In the genomic region with DNA sequence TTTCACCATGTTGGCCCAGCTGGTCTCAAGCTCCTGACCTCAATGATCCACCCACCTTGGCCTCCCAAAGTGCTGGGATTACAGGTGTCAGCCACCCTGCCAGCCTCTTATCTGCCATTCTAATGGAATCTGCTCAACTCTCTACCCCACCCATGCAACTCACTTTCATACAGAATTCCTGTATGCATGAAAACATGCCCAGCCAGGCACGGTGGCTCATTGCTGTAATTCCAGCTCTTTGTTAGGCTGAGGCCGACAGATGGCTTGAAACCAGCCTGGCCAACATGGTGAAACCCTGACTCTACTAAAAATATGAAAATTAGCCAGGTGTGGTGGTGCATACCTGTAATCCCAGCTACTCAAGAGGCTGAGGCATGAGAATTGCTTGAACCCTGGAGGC, we compare ENCODE assay signal across 7 cellular contexts. TPM values are rescaled to one million over a fixed set of nuclear protein-coding genes. Genes with fewer than 3 reads are reported as not detected.
DNase-seq lines count a peak whose midpoint lies in the region; ATAC-seq, FAIRE-seq and TF ChIP-seq lines count a peak whose summit lies in the region.
"Not testable (repeated sequence)": the region's sequence is repeated elsewhere in the genome, so short reads cannot be mapped to it uniquely, and the experiment has no call there.

No MANE protein-coding gene starts in this region.

- POLR2A ChIA-PET in T-cell (lab: Charles Lee), result interaction anchor here in 1 of 2 donors (0.6 to 1.1 kb wide), 3 partner anchors 21 to 34 kb away, joined by 3 to 4 read pairs (median 3); partner anchors contain the start of gene RBM39

- H3K27ac Mint-ChIP-seq in CD4-positive, CD25-positive, alpha-beta regulatory T cell, result peak overlapping the region in 2 of 3 donors; percentile 62
- H3K27ac Mint-ChIP-seq in T-cell, result peak overlapping the region; percentile 69

- not testable (repeated sequence) for H3K4me3 Mint-ChIP-seq in CD4-positive, CD25-positive, alpha-beta regulatory T cell; T-cell

- not testable (repeated sequence) for H3K9me3 ChIP-seq in CD4-positive, CD25-positive, alpha-beta regulatory T cell (ENCODE audit: control insufficient read depth in 2 of 2, low read length in 2 of 2); lower lobe of right lung; sigmoid colon

- H3K27me3 Mint-ChIP-seq in CD4-positive, CD25-positive, alpha-beta regulatory T cell; T-cell: not testable (repeated sequence)

- not testable (repeated sequence) for DNase-seq in CD4-positive, CD25-positive, alpha-beta regulatory T cell; T-cell; lower lobe of right lung
- DNase-seq in DMS 273 (lab: John Stamatoyannopoulos, UW; ENCODE audit: unreplicated experiment) (peak; percentile 42), bronchial epithelial cell (ENCODE audit: low read depth) (peak; percentile 73), sigmoid colon (peak; percentile 22)

- intact Hi-C loops in lower lobe of right lung (cut with DNase I); sigmoid colon (cut with DNase I): not testable (repeated sequence)

- H3K36me3 ChIP-seq in CD4-positive, CD25-positive, alpha-beta regulatory T cell (ENCODE audit: control insufficient read depth, insufficient read depth, low read length); bronchial epithelial cell (ENCODE audit: control insufficient read depth, insufficient read depth, low read length); lower lobe of right lung; sigmoid colon: not testable (repeated sequence)

- not testable (repeated sequence) for FAIRE-seq in bronchial epithelial cell (lab: Jason Lieb, UNC)

- CTCF ChIA-PET in T-cell (lab: Charles Lee), result not testable (repeated sequence)

- H3K4me3 ChIP-seq in CD4-positive, CD25-positive, alpha-beta regulatory T cell (ENCODE audit: low read depth, low read length); bronchial epithelial cell (ENCODE audit: low read depth, low read length); lower lobe of right lung; sigmoid colon: not testable (repeated sequence)

- H3K27me3 ChIP-seq in CD4-positive, CD25-positive, alpha-beta regulatory T cell (ENCODE audit: control insufficient read depth, insufficient read depth, low read length); bronchial epithelial cell (ENCODE audit: control insufficient read depth, insufficient read depth, low read length); lower lobe of right lung (ENCODE audit: low read depth); sigmoid colon: not testable (repeated sequence)

- peak overlapping the region; percentile 24 for H3K27ac ChIP-seq in CD4-positive, CD25-positive, alpha-beta regulatory T cell (ENCODE audit: insufficient read depth, low read length, poor library complexity, severe bottlenecking)
- H3K27ac ChIP-seq in lower lobe of right lung, result peak overlapping the region; percentile 11
- not testable (repeated sequence) for H3K27ac ChIP-seq in sigmoid colon

- not testable (repeated sequence) for ATAC-seq in CD4-positive, CD25-positive, alpha-beta regulatory T cell (ENCODE audit: low read depth in 2 of 2); T-cell (replicated peaks in 1 of 4); lower lobe of right lung
- peak; percentile 51 for ATAC-seq in esophagus mucosa

- 88 to 97% methylated on average over 2 of the region's 2 CpGs for WGBS in sigmoid colon, 2 donors

- peaks cover 15 to 49% (median 26%) of the 10 kb centered on the region in 4 donors for H3K4me1 Mint-ChIP-seq in CD4-positive, CD25-positive, alpha-beta regulatory T cell
- peaks cover 39 to 51% (median 41%) of the 10 kb centered on the region in 3 donors for H3K4me1 Mint-ChIP-seq in T-cell

- TF ChIP-seq CTCF in bronchial epithelial cell (IDR thresholded peaks at IDR 0.05; ENCODE audit: insufficient read depth, low read length, severe bottlenecking); lower lobe of right lung (IDR thresholded peaks at IDR 0.05); sigmoid colon (IDR thresholded peaks at IDR 0.05): not testable (repeated sequence)

- H3K9me3 Mint-ChIP-seq in CD4-positive, CD25-positive, alpha-beta regulatory T cell; T-cell: not testable (repeated sequence)

- peaks cover 39% of the 10 kb centered on the region for H3K4me1 ChIP-seq in CD4-positive, CD25-positive, alpha-beta regulatory T cell (ENCODE audit: control insufficient read depth, insufficient read depth, low read length, poor library complexity, severe bottlenecking)
- H3K4me1 ChIP-seq in lower lobe of right lung (peaks cover 29% of the 10 kb centered on the region), sigmoid colon (peaks cover 0 to 15% (median 4%) of the 10 kb centered on the region in 4 donors)

- TF ChIP-seq EP300 in sigmoid colon (IDR thresholded peaks at IDR 0.05), result not testable (repeated sequence)

- TF ChIP-seq POLR2A in sigmoid colon (IDR thresholded peaks at IDR 0.05), result not testable (repeated sequence)

- H3K36me3 Mint-ChIP-seq in CD4-positive, CD25-positive, alpha-beta regulatory T cell; T-cell: not testable (repeated sequence)

RNA-seq across cellular contexts. Expression of gene PHF20, which starts 6.9 kb away (rescaled TPM):
- 159 TPM for total RNA-seq in CD4-positive, CD25-positive, alpha-beta regulatory T cell
- polyA plus RNA-seq in CD4-positive, CD25-positive, alpha-beta regulatory T cell, result 100 to 1,000 TPM in 2 of 4 donors, 10 to 100 TPM in 2; 87.3 to 126 (median 100) TPM
- total RNA-seq in T-cell, result 100 to 1,000 TPM in 2 of 5 donors, 10 to 100 TPM in 3; 67.8 to 174 (median 68.9) TPM
- 22.8 and 24.0 TPM in 2 replicates for total RNA-seq in bronchial epithelial cell
- 17.3 TPM for total RNA-seq in esophagus mucosa
- total RNA-seq in lower lobe of right lung, result 47.9 TPM
- total RNA-seq in sigmoid colon, result 10 to 100 TPM; 41.0 to 49.7 (median 45.5) TPM
- polyA plus RNA-seq in sigmoid colon, result 10 to 100 TPM; 10.8 to 25.6 (median 17.6) TPM

RNA-seq across cellular contexts. Expression of gene RBM39, which starts 22.9 kb away (rescaled TPM):
- total RNA-seq in CD4-positive, CD25-positive, alpha-beta regulatory T cell, result 1,180 TPM
- 100 to 1,000 TPM; 112 to 144 (median 117) TPM for polyA plus RNA-seq in CD4-positive, CD25-positive, alpha-beta regulatory T cell
- total RNA-seq in T-cell (100 to 1,000 TPM; 482 to 966 (median 536) TPM), bronchial epithelial cell (322 and 335 TPM in 2 replicates), esophagus mucosa (139 TPM), lower lobe of right lung (299 TPM), sigmoid colon (100 to 1,000 TPM; 281 to 408 (median 296) TPM)
- 100 to 1,000 TPM in 1 of 3 donors, 10 to 100 TPM in 2; 68.2 to 166 (median 94.9) TPM for polyA plus RNA-seq in sigmoid colon
